In genomic region chr22:19987394-19988306, GRCh38 we compare ENCODE assay signal across 10 cellular contexts. TPM values are rescaled to one million over a fixed set of nuclear protein-coding genes. Genes with fewer than 3 reads are reported as not detected.
DNase-seq lines count a peak whose midpoint lies in the region; ATAC-seq and TF ChIP-seq lines count a peak whose summit lies in the region.
"Had no signal": no experiment of that assay in that cellular context is flagged by ENCODE, and none has a peak within 500 bp of the region (broad histone marks: within the 10 kb centered on the region; RNA-seq: fewer than 3 reads in every experiment).

No MANE protein-coding gene starts in this region.

- ATAC-seq in stimulated activated naive CD8-positive, alpha-beta T cell treated with anti-CD3 and anti-CD28 coated beads, Interleukin-15, amount 100 ng/mL, for 72 hours: no peak
- no peak for ATAC-seq in stimulated activated naive CD8-positive, alpha-beta T cell treated with anti-CD3 and anti-CD28 coated beads, Interleukin-15, Interleukin-2, amounts not matched to agents 100 U/mL and 50 U/mL, for 24 hours
- ATAC-seq in naive thymus-derived CD8-positive, alpha-beta T cell: no peak

- peaks cover 33% of the 10 kb centered on the region for H3K4me1 ChIP-seq in ectodermal cell (ENCODE audit: control insufficient read depth, insufficient read depth, low read length)
- H3K4me1 ChIP-seq in vagina: peaks cover 32% of the 10 kb centered on the region

- no peak overlapping the region for H3K27ac ChIP-seq in ectodermal cell (ENCODE audit: insufficient read depth, low read depth, low read length, poor library complexity, severe bottlenecking)
- peak overlapping the region; percentile 62 for H3K27ac ChIP-seq in vagina

- no peaks in the 10 kb centered on the region for H3K27me3 ChIP-seq in ectodermal cell (ENCODE audit: control insufficient read depth, insufficient read depth, low read length, poor library complexity, severe bottlenecking)
- no peaks in the 10 kb centered on the region for H3K27me3 ChIP-seq in vagina

- no peak for TF ChIP-seq CTCF in vagina (IDR thresholded peaks at IDR 0.05)

- WGBS in ectodermal cell, 2 experiments: 68 to 73% methylated on average over 23 to 24 of the region's 24 CpGs

- H3K9me3 ChIP-seq in ectodermal cell (ENCODE audit: control insufficient read depth, low read length) (no peaks in the 10 kb centered on the region), vagina (no peaks in the 10 kb centered on the region)
- H3K9me3 ChIP-seq: SK-N-SH had no signal

- intact Hi-C loops in vagina (cut with DNase I): no loop called here

- no peak for TF ChIP-seq POLR2A in vagina (IDR thresholded peaks at IDR 0.05)

- no peak for DNase-seq in stimulated activated naive CD8-positive, alpha-beta T cell treated with anti-CD3 and anti-CD28 coated beads, Interleukin-15, amount 100 ng/mL, for 72 hours
- DNase-seq in stimulated activated naive CD8-positive, alpha-beta T cell treated with anti-CD3 and anti-CD28 coated beads, Interleukin-15, Interleukin-2, amounts not matched to agents 100 U/mL and 50 U/mL, for 24 hours: no peak
- peak in 1 of 10 donors; percentile 13 for DNase-seq in naive thymus-derived CD8-positive, alpha-beta T cell
- no peak for DNase-seq in vagina (ENCODE audit: extremely low spot score in 2 of 2)
- no peak for DNase-seq in middle frontal gyrus (ENCODE audit: extremely low spot score, low spot score)
- DNase-seq in NCI-H524 treated with DMSO at 0.1 percent for 48 hours (lab: John Stamatoyannopoulos, UW): no peak
- no peak for DNase-seq in EL
- DNase-seq: KG1 had no signal

- H3K27ac Mint-ChIP-seq in stimulated activated naive CD8-positive, alpha-beta T cell treated with anti-CD3 and anti-CD28 coated beads, Interleukin-15, amount 100 ng/mL, for 72 hours: no peak overlapping the region
- no peak overlapping the region for H3K27ac Mint-ChIP-seq in naive thymus-derived CD8-positive, alpha-beta T cell

- H3K4me3 ChIP-seq in ectodermal cell (ENCODE audit: insufficient read depth, low read depth, low read length): peak overlapping the region; percentile 6
- H3K4me3 ChIP-seq in vagina: peak overlapping the region; percentile 57

- no peaks in the 10 kb centered on the region for H3K36me3 Mint-ChIP-seq in naive thymus-derived CD8-positive, alpha-beta T cell

- H3K36me3 ChIP-seq in ectodermal cell (ENCODE audit: control insufficient read depth, insufficient read depth, low read length) (no peaks in the 10 kb centered on the region), vagina (no peaks in the 10 kb centered on the region)

- no peaks in the 10 kb centered on the region for H3K9me3 Mint-ChIP-seq in stimulated activated naive CD8-positive, alpha-beta T cell treated with anti-CD3 and anti-CD28 coated beads, Interleukin-15, amount 100 ng/mL, for 72 hours
- H3K9me3 Mint-ChIP-seq in naive thymus-derived CD8-positive, alpha-beta T cell: no peaks in the 10 kb centered on the region

- peak overlapping the region; percentile 42 to 58 for H3K4me3 Mint-ChIP-seq in stimulated activated naive CD8-positive, alpha-beta T cell treated with anti-CD3 and anti-CD28 coated beads, Interleukin-15, amount 100 ng/mL, for 72 hours
- H3K4me3 Mint-ChIP-seq in naive thymus-derived CD8-positive, alpha-beta T cell: peak overlapping the region; percentile 36 to 83 (median 61)

- H3K27me3 Mint-ChIP-seq in stimulated activated naive CD8-positive, alpha-beta T cell treated with anti-CD3 and anti-CD28 coated beads, Interleukin-15, amount 100 ng/mL, for 72 hours: peaks cover 13% of the 10 kb centered on the region
- H3K27me3 Mint-ChIP-seq in naive thymus-derived CD8-positive, alpha-beta T cell: no peaks in the 10 kb centered on the region

- POLR2A ChIA-PET in naive thymus-derived CD8-positive, alpha-beta T cell (lab: Charles Lee): no interaction called here

- no peaks in the 10 kb centered on the region for H3K4me1 Mint-ChIP-seq in stimulated activated naive CD8-positive, alpha-beta T cell treated with anti-CD3 and anti-CD28 coated beads, Interleukin-15, amount 100 ng/mL, for 72 hours
- peaks cover 3 to 12% (median 9%) of the 10 kb centered on the region in 4 donors for H3K4me1 Mint-ChIP-seq in naive thymus-derived CD8-positive, alpha-beta T cell

RNA-seq across cellular contexts. Expression of gene ARVCF, which starts 29.0 kb away (rescaled TPM):
- polyA plus RNA-seq in ectodermal cell (2013, experiment 1 of 4): 60.2 TPM
- 67.2 TPM for polyA plus RNA-seq in ectodermal cell (2013, experiment 2 of 4)
- polyA plus RNA-seq in ectodermal cell (2013, experiment 3 of 4): 58.3 TPM
- 64.5 TPM for polyA plus RNA-seq in ectodermal cell (2013, experiment 4 of 4)
- 1 to 10 TPM; 4.6 to 5.1 TPM for total RNA-seq in naive thymus-derived CD8-positive, alpha-beta T cell
- polyA plus RNA-seq in naive thymus-derived CD8-positive, alpha-beta T cell: 1 to 10 TPM in 2 of 3 donors, under 1 TPM in 1; 0.53 to 1.5 (median 1.1) TPM
- total RNA-seq in vagina: 10.8 TPM

RNA-seq across cellular contexts. Expression of gene TANGO2, which starts 33.3 kb away (rescaled TPM):
- polyA plus RNA-seq in ectodermal cell (2013, experiment 1 of 4): 8.1 TPM
- polyA plus RNA-seq in ectodermal cell (2013, experiment 2 of 4): 8.6 TPM
- polyA plus RNA-seq in ectodermal cell (2013, experiment 3 of 4): 8.0 TPM
- polyA plus RNA-seq in ectodermal cell (2013, experiment 4 of 4): 7.1 TPM
- 10 to 100 TPM; 37.5 to 38.0 TPM for total RNA-seq in naive thymus-derived CD8-positive, alpha-beta T cell
- 10 to 100 TPM; 22.6 to 36.2 (median 26.4) TPM for polyA plus RNA-seq in naive thymus-derived CD8-positive, alpha-beta T cell
- 21.4 TPM for total RNA-seq in vagina

RNA-seq across cellular contexts. Expression of gene TXNRD2, which starts 46.0 kb away (rescaled TPM):
- polyA plus RNA-seq in ectodermal cell (2013, experiment 1 of 4): 15.0 TPM
- polyA plus RNA-seq in ectodermal cell (2013, experiment 2 of 4): 14.1 TPM
- polyA plus RNA-seq in ectodermal cell (2013, experiment 3 of 4): 10.4 TPM
- 10.3 TPM for polyA plus RNA-seq in ectodermal cell (2013, experiment 4 of 4)
- 10 to 100 TPM; 33.4 to 33.8 TPM for total RNA-seq in naive thymus-derived CD8-positive, alpha-beta T cell
- 10 to 100 TPM in 2 of 3 donors, 1 to 10 TPM in 1; 6.5 to 14.9 (median 10.6) TPM for polyA plus RNA-seq in naive thymus-derived CD8-positive, alpha-beta T cell
- total RNA-seq in vagina: 13.5 TPM

RNA-seq across cellular contexts. Expression of gene COMT, which starts 46.1 kb away (rescaled TPM):
- polyA plus RNA-seq in ectodermal cell (2013, experiment 1 of 4): 37.0 TPM
- 37.0 TPM for polyA plus RNA-seq in ectodermal cell (2013, experiment 2 of 4)
- 53.6 TPM for polyA plus RNA-seq in ectodermal cell (2013, experiment 3 of 4)
- 59.7 TPM for polyA plus RNA-seq in ectodermal cell (2013, experiment 4 of 4)
- total RNA-seq in naive thymus-derived CD8-positive, alpha-beta T cell: 10 to 100 TPM; 40.7 to 43.0 TPM
- polyA plus RNA-seq in naive thymus-derived CD8-positive, alpha-beta T cell: 10 to 100 TPM; 92.1 to 97.2 (median 92.6) TPM
- 240 TPM for total RNA-seq in vagina
